17 cellular contexts compared by ENCODE assay signal in the genomic region with DNA sequence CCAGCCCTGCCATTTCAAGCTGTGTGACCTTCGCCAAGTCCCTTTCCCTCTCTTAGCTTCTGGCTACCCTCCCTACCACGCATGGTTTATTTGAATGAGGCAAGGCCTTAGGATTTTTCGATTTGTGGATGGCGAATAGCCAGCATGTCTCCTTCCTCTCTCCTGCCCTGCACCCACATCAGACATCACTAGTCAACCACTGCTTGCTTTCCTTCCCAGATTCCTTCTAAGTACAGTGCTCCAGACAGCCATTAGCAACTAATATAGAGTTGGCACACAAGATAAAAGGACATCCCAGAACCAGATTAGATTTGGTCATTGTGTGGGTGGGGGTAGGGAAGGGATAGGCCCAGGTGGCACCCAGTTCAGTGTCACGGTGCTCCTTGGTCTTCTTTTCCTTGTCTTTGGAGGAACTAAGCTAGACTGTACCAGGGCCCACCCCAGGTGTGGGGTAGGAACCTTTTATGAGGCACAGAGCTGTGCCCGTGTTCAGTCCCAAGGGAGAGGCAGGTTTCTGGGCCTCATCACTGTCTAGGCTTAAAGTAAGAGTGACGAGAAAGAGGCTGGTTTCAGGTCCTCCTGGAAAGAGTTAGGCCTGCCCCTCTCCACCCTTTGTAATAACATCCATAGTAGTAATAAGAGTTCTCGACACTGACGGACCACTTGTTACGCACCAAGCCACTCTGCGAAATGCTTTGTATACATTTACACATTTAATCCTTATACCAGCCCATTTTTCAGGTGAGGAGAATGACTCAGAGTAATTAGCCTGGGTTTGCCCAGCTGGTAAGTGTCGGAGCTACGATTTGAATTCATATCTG. TPM values are rescaled to one million over a fixed set of nuclear protein-coding genes. Genes with fewer than 3 reads are reported as not detected.
DNase-seq lines count a peak whose midpoint lies in the region; ATAC-seq and TF ChIP-seq lines count a peak whose summit lies in the region.
"Had no signal": no experiment of that assay in that cellular context is flagged by ENCODE, and none has a peak within 500 bp of the region (broad histone marks: within the 10 kb centered on the region; RNA-seq: fewer than 3 reads in every experiment).

No MANE protein-coding gene starts in this region.

- TF ChIP-seq CTCF in Calu3 (IDR thresholded peaks at IDR 0.05; ENCODE audit: unreplicated experiment) (no peak), body of pancreas (IDR thresholded peaks at IDR 0.05) (no peak), spleen (IDR thresholded peaks at IDR 0.05 in 8 of 11, conservative IDR thresholded peaks at IDR 0.05 in 3 of 11) (no peak)

- no TSS peak for BruUV-seq in Calu3 (replicated peaks; lab: Mats Ljungman, UMichigan)

- peak; percentile 6 for ATAC-seq in body of pancreas
- ATAC-seq in GM21360 (IDR thresholded peaks at IDR 0.05; ENCODE audit: unreplicated experiment) = no peak
- ATAC-seq: activated naive CD4-positive, alpha-beta T cell treated with anti-CD3 and anti-CD28 coated beads, Interleukin-2, amount 50 U/mL, for 72 hours had no signal

- H3K4me1 ChIP-seq in body of pancreas (no peaks in the 10 kb centered on the region), spleen (peaks cover 0 to 86% (median 29%) of the 10 kb centered on the region in 6 donors)

- H3K4me3 ChIP-seq in body of pancreas = no peak overlapping the region
- no peak overlapping the region for H3K4me3 ChIP-seq in spleen

- TF ChIP-seq POLR2A in body of pancreas (IDR thresholded peaks at IDR 0.05) (no peak), spleen (IDR thresholded peaks at IDR 0.05) (no peak)

- H3K4me1 Mint-ChIP-seq in Calu3 (ENCODE audit: low read depth, unreplicated experiment) (peaks cover 17% of the 10 kb centered on the region), IgD-negative memory B cell (peaks cover 45 to 69% (median 60%) of the 10 kb centered on the region in 3 donors)

- CTCF ChIA-PET in Calu3 (lab: Charles Lee) = interaction anchor here (0.6 to 1.5 kb wide), 9 partner anchors 9 to 272 kb away, joined by 3 to 8 read pairs (median 3); no protein-coding TSS in a partner anchor

- H3K27ac ChIP-seq in body of pancreas (peak overlapping the region in 3 of 4 donors; percentile 38 to 73 (median 66)), spleen (peak overlapping the region in 5 of 8 donors; percentile 18 to 81 (median 70))

- 68 to 73% methylated on average over 12 to 13 of the region's 13 CpGs for WGBS in body of pancreas, 2 donors
- WGBS in spleen, 5 donors = 71 to 81% (median 78%) methylated on average over 13 of the region's 13 CpGs

- H3K4me3 Mint-ChIP-seq in Calu3 (ENCODE audit: low read depth, unreplicated experiment) (no peak overlapping the region), IgD-negative memory B cell (peak overlapping the region; percentile 3 to 92 (median 85))
- H3K4me3 Mint-ChIP-seq: CD4-positive, alpha-beta T cell had no signal

- H3K9me3 ChIP-seq in body of pancreas (no peaks in the 10 kb centered on the region), spleen (no peaks in the 10 kb centered on the region)

- DNase-seq in Calu3 (no peak), body of pancreas (no peak), spleen (peak; percentile 54), HuH-7 (ENCODE audit: low spot score) (no peak)
- no peak for DNase-seq in NK-92 treated with Interleukin-12 subunit alpha and Interleukin-12 subunit beta, amount 100 ng/mL, for 24 hours (lab: John Stamatoyannopoulos, UW)
- DNase-seq: aorta; caudate nucleus; CD4-positive, alpha-beta T cell; dermis blood vessel endothelial cell; KG1; NCI-H1436; NCI-H524 treated with DMSO at 0.1 percent for 48 hours; occipital lobe had no signal

- H3K27me3 Mint-ChIP-seq in Calu3 (ENCODE audit: unreplicated experiment) (no peaks in the 10 kb centered on the region), IgD-negative memory B cell (peaks cover 4% of the 10 kb centered on the region)

- H3K27ac Mint-ChIP-seq in Calu3 (ENCODE audit: unreplicated experiment) = peak overlapping the region; percentile 58
- peak overlapping the region; percentile 89 to 100 (median 99) for H3K27ac Mint-ChIP-seq in IgD-negative memory B cell
- H3K27ac Mint-ChIP-seq: activated naive CD4-positive, alpha-beta T cell treated with anti-CD3 and anti-CD28 coated beads, Interleukin-2, amount 50 U/mL, for 72 hours; CD4-positive, alpha-beta T cell had no signal

- H3K9me3 Mint-ChIP-seq in Calu3 (ENCODE audit: low read depth, unreplicated experiment) (no peaks in the 10 kb centered on the region), IgD-negative memory B cell (peaks cover 0 to 3% (median 0%) of the 10 kb centered on the region in 3 donors)
- H3K9me3 Mint-ChIP-seq: activated naive CD4-positive, alpha-beta T cell treated with anti-CD3 and anti-CD28 coated beads, Interleukin-2, amount 50 U/mL, for 72 hours; CD4-positive, alpha-beta T cell had no signal

- intact Hi-C loops in Calu3 (cut with micrococcal nuclease; ENCODE audit: unreplicated experiment) (loop anchor here (10.0 kb wide), 1 partner anchor 137 kb away; no protein-coding TSS in a partner anchor), body of pancreas (cut with DNase I) (no loop called here), spleen (cut with DNase I; ENCODE audit: low total_unique reads) (loop anchor here (10.0 kb wide), 2 partner anchors 57 to 147 kb away; a partner anchor contains a TSS)

- no peaks in the 10 kb centered on the region for H3K36me3 ChIP-seq in body of pancreas (replicated peaks in 1 of 2; ENCODE audit: insufficient read depth in 1 of 2, low read depth in 2 of 2)
- H3K36me3 ChIP-seq in spleen = no peaks in the 10 kb centered on the region

- no peaks in the 10 kb centered on the region for H3K27me3 ChIP-seq in body of pancreas
- peaks cover 0 to 5% (median 0%) of the 10 kb centered on the region in 7 donors for H3K27me3 ChIP-seq in spleen (replicated peaks in 1 of 7)

- no peaks in the 10 kb centered on the region for H3K36me3 Mint-ChIP-seq in Calu3 (ENCODE audit: insufficient read depth, unreplicated experiment)
- H3K36me3 Mint-ChIP-seq in IgD-negative memory B cell = no peaks in the 10 kb centered on the region
- H3K36me3 Mint-ChIP-seq: activated naive CD4-positive, alpha-beta T cell treated with anti-CD3 and anti-CD28 coated beads, Interleukin-2, amount 50 U/mL, for 72 hours had no signal

RNA-seq across cellular contexts. Expression of a gene that starts 8.6 kb away (rescaled TPM):
- total RNA-seq in Calu3 (2022) (0.31 and 0.93 TPM in 2 replicates), body of pancreas (10 to 100 TPM in 1 of 2 donors, 1 to 10 TPM in 1; 3.4 to 10.9 TPM), spleen (100 to 1,000 TPM in 3 of 7 donors, 10 to 100 TPM in 4; 43.7 to 222 (median 85.0) TPM)
- polyA plus RNA-seq in IgD-negative memory B cell (1.4 TPM), spleen (10 to 100 TPM; 19.5 to 30.8 (median 27.3) TPM)
- total RNA-seq: activated naive CD4-positive, alpha-beta T cell treated with anti-CD3 and anti-CD28 coated beads, Interleukin-2, amount 50 U/mL, for 72 hours; CD4-positive, alpha-beta T cell had no signal
- polyA plus RNA-seq: keratinocyte had no signal
